24 cellular contexts compared by ENCODE assay signal in genomic region chr2:121187922-121188411, GRCh38.
"Had no signal": no experiment of that assay in that cellular context is flagged by ENCODE, and none has a peak within 500 bp of the region (broad histone marks: within the 10 kb centered on the region; RNA-seq: fewer than 3 reads in every experiment).

No MANE protein-coding gene starts in this region.

- H3K4me3 Mint-ChIP-seq: activated naive CD4-positive, alpha-beta T cell treated with anti-CD3 and anti-CD28 coated beads, Interleukin-2, amount 50 U/mL, for 24 hours; activated T-helper 1 cell treated with anti-CD3 and anti-CD28 coated beads, Interleukin-12 subunit alpha, Interleukin-12 subunit beta, Interleukin-2, Interleukin-4 antibody, amounts not matched to agents 30 ng/mL and 10 ng/mL and 1 ng/mL, durations not matched to agents 14 hours and 24 hours and 36 hours; central memory CD8-positive, alpha-beta T cell; memory B cell; neural crest cell; stimulated activated naive B cell treated with anti-CD40 and anti-IgM and Interleukin-4, amounts not matched to agents 10 μg/mL and 1 μg/mL and 100 μg/mL, for 72 hours; T-helper 17 cell had no signal

- H3K4me3 ChIP-seq: adrenal gland, colonic mucosa, heart left ventricle, SK-N-MC, skin epidermis, thyroid gland had no signal

- H3K9me3 Mint-ChIP-seq: activated naive CD4-positive, alpha-beta T cell treated with anti-CD3 and anti-CD28 coated beads, Interleukin-2, amount 50 U/mL, for 24 hours; activated T-helper 1 cell treated with anti-CD3 and anti-CD28 coated beads, Interleukin-12 subunit alpha, Interleukin-12 subunit beta, Interleukin-2, Interleukin-4 antibody, amounts not matched to agents 30 ng/mL and 10 ng/mL and 1 ng/mL, durations not matched to agents 14 hours and 24 hours and 36 hours; central memory CD8-positive, alpha-beta T cell; memory B cell; neural crest cell; stimulated activated naive B cell treated with anti-CD40 and anti-IgM and Interleukin-4, amounts not matched to agents 10 μg/mL and 1 μg/mL and 100 μg/mL, for 72 hours had no signal

- H3K27me3 Mint-ChIP-seq: activated naive CD4-positive, alpha-beta T cell treated with anti-CD3 and anti-CD28 coated beads, Interleukin-2, amount 50 U/mL, for 24 hours; central memory CD8-positive, alpha-beta T cell had no signal

- H3K4me1 ChIP-seq: adrenal gland, colonic mucosa had no signal

- DNase-seq: activated CD4-positive, alpha-beta T cell treated with anti-CD3 and anti-CD28 coated beads for 4 hours; activated CD4-positive, alpha-beta T cell treated with anti-CD3 and anti-CD28 coated beads, Interleukin-2, amount 50 U/mL, for 48 hours; activated CD4-positive, CD25-positive, alpha-beta regulatory T cell; activated gamma-delta T cell; activated T-cell treated with anti-CD3 and anti-CD28 coated beads for 4 hours; adrenal gland; colonic mucosa; heart left ventricle; left cardiac atrium; stimulated activated CD8-positive, alpha-beta memory T cell treated with anti-CD3 and anti-CD28 coated beads, Interleukin-4, amount 100 ng/mL, for 48 hours; stimulated activated naive B cell treated with anti-CD40 and anti-IgM and Interleukin-4, amounts not matched to agents 10 μg/mL and 1 μg/mL and 100 μg/mL, for 72 hours; SW 1271; T-helper 17 cell; thyroid gland had no signal

- H3K4me1 Mint-ChIP-seq: activated naive CD4-positive, alpha-beta T cell treated with anti-CD3 and anti-CD28 coated beads, Interleukin-2, amount 50 U/mL, for 24 hours; central memory CD8-positive, alpha-beta T cell; memory B cell; stimulated activated naive B cell treated with anti-CD40 and anti-IgM and Interleukin-4, amounts not matched to agents 10 μg/mL and 1 μg/mL and 100 μg/mL, for 72 hours; T-helper 17 cell had no signal

- H3K36me3 Mint-ChIP-seq: activated naive CD4-positive, alpha-beta T cell treated with anti-CD3 and anti-CD28 coated beads, Interleukin-2, amount 50 U/mL, for 24 hours; memory B cell; stimulated activated naive B cell treated with anti-CD40 and anti-IgM and Interleukin-4, amounts not matched to agents 10 μg/mL and 1 μg/mL and 100 μg/mL, for 72 hours had no signal

- H3K27me3 ChIP-seq: adrenal gland, colonic mucosa, heart left ventricle, thyroid gland had no signal

- FAIRE-seq: astrocyte, islet of Langerhans had no signal

- H3K27ac ChIP-seq: adrenal gland, colonic mucosa, heart left ventricle, SK-N-MC, thyroid gland had no signal

- ATAC-seq: heart left ventricle; left cardiac atrium; stimulated activated naive B cell treated with anti-CD40 and anti-IgM and Interleukin-4, amounts not matched to agents 10 μg/mL and 1 μg/mL and 100 μg/mL, for 72 hours; T-helper 17 cell had no signal

- H3K27ac Mint-ChIP-seq: activated naive CD4-positive, alpha-beta T cell treated with anti-CD3 and anti-CD28 coated beads, Interleukin-2, amount 50 U/mL, for 24 hours; activated T-helper 1 cell treated with anti-CD3 and anti-CD28 coated beads, Interleukin-12 subunit alpha, Interleukin-12 subunit beta, Interleukin-2, Interleukin-4 antibody, amounts not matched to agents 30 ng/mL and 10 ng/mL and 1 ng/mL, durations not matched to agents 14 hours and 24 hours and 36 hours; memory B cell; progenitor cell of endocrine pancreas; stimulated activated naive B cell treated with anti-CD40 and anti-IgM and Interleukin-4, amounts not matched to agents 10 μg/mL and 1 μg/mL and 100 μg/mL, for 72 hours; T-helper 17 cell had no signal

- H3K9me3 ChIP-seq: adrenal gland, colonic mucosa, heart left ventricle, thyroid gland had no signal

- H3K36me3 ChIP-seq: adrenal gland, colonic mucosa, heart left ventricle, thyroid gland had no signal
